In the genomic region with DNA sequence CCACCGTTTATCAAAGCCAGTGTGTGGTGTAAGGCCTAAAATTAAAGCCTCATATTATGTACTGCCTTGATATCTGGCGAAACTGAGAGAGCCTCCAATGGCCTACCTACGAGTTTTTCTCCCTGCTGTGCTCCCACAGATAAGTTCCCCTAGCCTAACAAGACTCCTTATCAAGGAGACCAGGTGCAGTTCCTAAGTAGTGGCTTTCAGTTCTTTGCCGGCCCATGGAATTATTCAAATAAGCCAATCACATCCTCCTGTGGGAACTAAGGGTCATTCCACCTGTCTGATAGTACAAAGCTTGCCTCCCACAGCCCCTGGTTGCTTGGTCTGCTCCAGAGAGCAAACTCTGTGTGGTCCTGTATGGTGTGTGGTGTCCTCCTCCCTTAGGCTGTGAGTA, we compare ENCODE assay signal across 19 cellular contexts.
DNase-seq lines count a peak whose midpoint lies in the region; ATAC-seq, FAIRE-seq and TF ChIP-seq lines count a peak whose summit lies in the region.
"Had no signal": no experiment of that assay in that cellular context is flagged by ENCODE, and none has a peak within 500 bp of the region (broad histone marks: within the 10 kb centered on the region; RNA-seq: fewer than 3 reads in every experiment).

No MANE protein-coding gene starts in this region.

- intact Hi-C loops in K562 (cut with micrococcal nuclease), result no loop called here

- H3K9ac ChIP-seq in K562 (ENCODE audit: insufficient read depth in 1 of 2, low read depth in 2 of 2, low read length in 2 of 2) (no peak overlapping the region), mesendoderm (ENCODE audit: low read length) (no peak overlapping the region)
- H3K9ac ChIP-seq: BLaER1 treated with 17β-estradiol and CSF1 and Interleukin-3, amounts not matched to agents 10 nM and 100 nM had no signal

- no peak overlapping the region; the same call in 2 of the 3 replicates for H3K27ac ChIP-seq in K562 (ENCODE audit: extremely low read depth, low read depth, low read length)
- no peak overlapping the region for H3K27ac ChIP-seq in mesendoderm (ENCODE audit: low read depth, low read length)
- H3K27ac ChIP-seq: 22Rv1; A549; BLaER1 treated with 17β-estradiol and CSF1 and Interleukin-3, amounts not matched to agents 10 nM and 100 nM; C4-2B had no signal

- no peak overlapping the region for H2AK5ac ChIP-seq in mesendoderm (ENCODE audit: low read length)

- H4K8ac ChIP-seq in mesendoderm (ENCODE audit: low read depth, low read length), result no peak overlapping the region

- TF ChIP-seq POLR2A in K562 (conservative IDR thresholded peaks at IDR 0.05), result no peak

- no peak for TF ChIP-seq RAD21 in K562 (CRISPR knock-in tag; conservative IDR thresholded peaks at IDR 0.05 in 1 of 2, IDR thresholded peaks at IDR 0.05 in 1 of 2)

- H3K56ac ChIP-seq in mesendoderm (ENCODE audit: low read length), result no peak overlapping the region

- 3% methylated on average over 4 of the region's 4 CpGs for WGBS in K562 (ENCODE audit: insufficient coverage, low coverage, missing lambda C conversion rate)
- WGBS in mesendoderm (ENCODE audit: extremely low coverage, insufficient coverage, low lambda C conversion rate), result no CpG with 5 or more reads among the region's 4 CpGs

- no peaks in the 10 kb centered on the region; the same call in 1 of the 2 replicates for H3K9me3 ChIP-seq in K562 (replicated peaks; ENCODE audit: control insufficient read depth, insufficient read depth, low read depth, low read length)
- H3K9me3 ChIP-seq: A549, Caco-2 had no signal

- H3K79me1 ChIP-seq in mesendoderm (ENCODE audit: low read length), result no peaks in the 10 kb centered on the region

- no peaks in the 10 kb centered on the region for H4K20me1 ChIP-seq in K562 (replicated peaks; ENCODE audit: control insufficient read depth, insufficient read depth, low read length)
- H4K20me1 ChIP-seq: BLaER1 treated with 17β-estradiol and CSF1 and Interleukin-3, amounts not matched to agents 10 nM and 100 nM had no signal

- CTCF ChIA-PET in K562 (lab: Yijun Ruan, JAX; ENCODE audit: low intra/inter-chr PET ratio), result no interaction called here

- peak; percentile 87 for DNase-seq in OCI-M1 (lab: John Stamatoyannopoulos, UW)
- DNase-seq in K562 (ENCODE audit: extremely low read depth in 1 of 4, low spot score in 3 of 4), result peak; percentile 28 to 75 (median 53)
- peak; percentile 21 for DNase-seq in mesendoderm
- DNase-seq in hippocampal formation (lab: John Stamatoyannopoulos, UW), result no peak
- DNase-seq: AML-193; Caco-2; Calu3; CD4-positive, alpha-beta T cell; CD8-positive, alpha-beta T cell; DMS79 treated with DMSO at 0.1 percent for 48 hours; GF-D8 had no signal

- in situ Hi-C loops in K562 (cut with MboI), result no loop called here

- peaks cover 0 to 5% of the 10 kb centered on the region in 2 experiments; a peak in 3 of 5 replicates for H3K4me1 ChIP-seq in K562 (replicated peaks in 1 of 2; ENCODE audit: control insufficient read depth in 2 of 2, insufficient read depth in 2 of 2, low read length in 2 of 2)
- H3K4me1 ChIP-seq in mesendoderm (ENCODE audit: control insufficient read depth, low read depth, low read length), result no peaks in the 10 kb centered on the region
- H3K4me1 ChIP-seq: A549; BLaER1 treated with 17β-estradiol and CSF1 and Interleukin-3, amounts not matched to agents 10 nM and 100 nM; Caco-2 had no signal

- H3K36me3 ChIP-seq in K562 (ENCODE audit: control insufficient read depth, insufficient read depth, low read length) (no peaks in the 10 kb centered on the region), mesendoderm (ENCODE audit: control insufficient read depth, insufficient read depth, low read length) (no peaks in the 10 kb centered on the region)
- H3K36me3 ChIP-seq: BLaER1 treated with 17β-estradiol and CSF1 and Interleukin-3, amounts not matched to agents 10 nM and 100 nM had no signal

- BruUV-seq in K562 (replicated peaks; lab: Mats Ljungman, UMichigan), result no TSS peak

- H3K4me2 ChIP-seq in K562 (ENCODE audit: insufficient read depth, low read length) (peak overlapping the region; percentile 44), mesendoderm (ENCODE audit: low read length) (no peak overlapping the region)
- H3K4me2 ChIP-seq: A549; BLaER1 treated with 17β-estradiol and CSF1 and Interleukin-3, amounts not matched to agents 10 nM and 100 nM had no signal

- H3K79me2 ChIP-seq in K562 (ENCODE audit: control insufficient read depth, insufficient read depth, low read length) (no peaks in the 10 kb centered on the region), mesendoderm (ENCODE audit: control insufficient read depth, insufficient read depth, low read length) (no peaks in the 10 kb centered on the region)

- H3K9me1 ChIP-seq in K562 (ENCODE audit: control insufficient read depth, insufficient read depth, low read length), result no peaks in the 10 kb centered on the region

- ATAC-seq in K562 (peak; percentile 92), GM18909 (IDR thresholded peaks at IDR 0.05; ENCODE audit: poor library complexity, unreplicated experiment) (no peak)
- ATAC-seq: A549; CD8-positive, alpha-beta T cell had no signal

- POLR2A ChIA-PET in K562 (lab: Yijun Ruan, JAX), result no interaction called here

- peak; percentile 87 for FAIRE-seq in K562 (lab: Jason Lieb, UNC)
- FAIRE-seq: A549, D721Med, G401.6, GM12891 had no signal

- peak; percentile 67 for TF ChIP-seq EP300 in K562 (IDR thresholded peaks at IDR 0.05; ENCODE audit: low read length)

- H3K4ac ChIP-seq in mesendoderm (ENCODE audit: low read depth, low read length), result no peak overlapping the region

- no peak for TF ChIP-seq CTCF in K562 (IDR thresholded peaks at IDR 0.05 in 2 of 3, conservative IDR thresholded peaks at IDR 0.05 in 1 of 3; ENCODE audit: insufficient read depth in 2 of 3, low read depth in 1 of 3, low read length in 3 of 3)

- H2BK15ac ChIP-seq in mesendoderm (replicated peaks; ENCODE audit: low read depth), result no peak overlapping the region

- H2BK120ac ChIP-seq in mesendoderm (ENCODE audit: low read depth, low read length), result no peak overlapping the region

- no peak overlapping the region for H2BK5ac ChIP-seq in mesendoderm (ENCODE audit: low read length)

- H2AFZ ChIP-seq in K562 (ENCODE audit: low read depth, low read length), result 0 out of 2 replicates have a peak overlapping the region, but pooled peaks have one; percentile 5

- H4K5ac ChIP-seq in mesendoderm (ENCODE audit: low read length), result no peak overlapping the region

- no peak overlapping the region for H3K23ac ChIP-seq in mesendoderm (ENCODE audit: low read length)

- H3K18ac ChIP-seq in mesendoderm (ENCODE audit: low read length), result no peak overlapping the region

- H3K4me3 ChIP-seq in K562, result no peak overlapping the region
- H3K4me3 ChIP-seq in mesendoderm (ENCODE audit: low read length), result no peak overlapping the region
- H3K4me3 ChIP-seq: A549; BLaER1 treated with 17β-estradiol and CSF1 and Interleukin-3, amounts not matched to agents 10 nM and 100 nM had no signal

- no peaks in the 10 kb centered on the region for H3K27me3 ChIP-seq in K562 (ENCODE audit: control insufficient read depth in 2 of 2, insufficient read depth in 2 of 2, low read length in 2 of 2)
- H3K27me3 ChIP-seq in mesendoderm (ENCODE audit: insufficient read depth, low read length, poor library complexity), result no peaks in the 10 kb centered on the region

TF ChIP-seq in K562, 482 proteins besides CTCF, POLR2A, EP300 and RAD21 (continues in another document):
- TF ChIP-seq SMARCE1 (IDR thresholded peaks at IDR 0.05) (no peak), NCOR1 (IDR thresholded peaks at IDR 0.05) (peak; percentile 76), THRA (IDR thresholded peaks at IDR 0.05) (no peak), CEBPB (tag; IDR thresholded peaks at IDR 0.05) (no peak), POLR2AphosphoS5 (IDR thresholded peaks at IDR 0.05; ENCODE audit: control insufficient read depth, insufficient read depth, low read depth, low read length) (peak; percentile 59; the same call in 1 of the 2 replicates)
- TF ChIP-seq, protein P1, sequence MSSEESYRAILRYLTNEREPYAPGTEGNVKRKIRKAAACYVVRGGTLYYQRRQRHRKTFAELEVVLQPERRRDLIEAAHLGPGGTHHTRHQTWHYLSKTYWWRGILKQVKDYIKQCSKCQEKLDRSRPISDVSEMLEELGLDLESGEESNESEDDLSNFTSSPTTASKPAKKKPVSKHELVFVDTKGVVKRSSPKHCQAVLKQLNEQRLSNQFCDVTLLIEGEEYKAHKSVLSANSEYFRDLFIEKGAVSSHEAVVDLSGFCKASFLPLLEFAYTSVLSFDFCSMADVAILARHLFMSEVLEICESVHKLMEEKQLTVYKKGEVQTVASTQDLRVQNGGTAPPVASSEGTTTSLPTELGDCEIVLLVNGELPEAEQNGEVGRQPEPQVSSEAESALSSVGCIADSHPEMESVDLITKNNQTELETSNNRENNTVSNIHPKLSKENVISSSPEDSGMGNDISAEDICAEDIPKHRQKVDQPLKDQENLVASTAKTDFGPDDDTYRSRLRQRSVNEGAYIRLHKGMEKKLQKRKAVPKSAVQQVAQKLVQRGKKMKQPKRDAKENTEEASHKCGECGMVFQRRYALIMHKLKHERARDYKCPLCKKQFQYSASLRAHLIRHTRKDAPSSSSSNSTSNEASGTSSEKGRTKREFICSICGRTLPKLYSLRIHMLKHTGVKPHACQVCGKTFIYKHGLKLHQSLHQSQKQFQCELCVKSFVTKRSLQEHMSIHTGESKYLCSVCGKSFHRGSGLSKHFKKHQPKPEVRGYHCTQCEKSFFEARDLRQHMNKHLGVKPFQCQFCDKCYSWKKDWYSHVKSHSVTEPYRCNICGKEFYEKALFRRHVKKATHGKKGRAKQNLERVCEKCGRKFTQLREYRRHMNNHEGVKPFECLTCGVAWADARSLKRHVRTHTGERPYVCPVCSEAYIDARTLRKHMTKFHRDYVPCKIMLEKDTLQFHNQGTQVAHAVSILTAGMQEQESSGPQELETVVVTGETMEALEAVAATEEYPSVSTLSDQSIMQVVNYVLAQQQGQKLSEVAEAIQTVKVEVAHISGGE (CRISPR knock-in tag; IDR thresholded peaks at IDR 0.05), result peak in 1 of 3 experiments; percentile 45; a peak in 2 of 6 replicates

Comparison
In these comparisons a context has a peak if more than half of its experiments do, and no peak if none do; other contexts are left out.
1. DNase-seq: peak in OCI-M1 (single experiment), K562 (4 of 4) and mesendoderm (single experiment); none in hippocampal formation (0 of 2).